In genomic region chr7:114979388-114979787, GRCh38 we compare ENCODE assay signal across 1 cellular context.
TF ChIP-seq lines count a peak whose summit lies in the region.

No MANE protein-coding gene starts in this region.

TF ChIP-seq in GM12878, 131 proteins besides CTCF, POLR2A, EP300 and RAD21 (continued from another document):
- TF ChIP-seq, protein P1, sequence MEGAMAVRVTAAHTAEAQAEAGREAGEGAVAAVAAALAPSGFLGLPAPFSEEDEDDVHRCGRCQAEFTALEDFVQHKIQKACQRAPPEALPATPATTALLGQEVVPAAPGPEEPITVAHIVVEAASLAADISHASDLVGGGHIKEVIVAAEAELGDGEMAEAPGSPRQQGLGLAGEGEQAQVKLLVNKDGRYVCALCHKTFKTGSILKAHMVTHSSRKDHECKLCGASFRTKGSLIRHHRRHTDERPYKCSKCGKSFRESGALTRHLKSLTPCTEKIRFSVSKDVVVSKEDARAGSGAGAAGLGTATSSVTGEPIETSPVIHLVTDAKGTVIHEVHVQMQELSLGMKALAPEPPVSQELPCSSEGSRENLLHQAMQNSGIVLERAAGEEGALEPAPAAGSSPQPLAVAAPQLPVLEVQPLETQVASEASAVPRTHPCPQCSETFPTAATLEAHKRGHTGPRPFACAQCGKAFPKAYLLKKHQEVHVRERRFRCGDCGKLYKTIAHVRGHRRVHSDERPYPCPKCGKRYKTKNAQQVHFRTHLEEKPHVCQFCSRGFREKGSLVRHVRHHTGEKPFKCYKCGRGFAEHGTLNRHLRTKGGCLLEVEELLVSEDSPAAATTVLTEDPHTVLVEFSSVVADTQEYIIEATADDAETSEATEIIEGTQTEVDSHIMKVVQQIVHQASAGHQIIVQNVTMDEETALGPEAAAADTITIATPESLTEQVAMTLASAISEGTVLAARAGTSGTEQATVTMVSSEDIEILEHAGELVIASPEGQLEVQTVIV (IDR thresholded peaks at IDR 0.05; ENCODE audit: borderline replicate concordance, partially characterized antibody) = no peak
- TF ChIP-seq POU2F2 (IDR thresholded peaks at IDR 0.05; ENCODE audit: borderline replicate concordance, low read depth, low read length) (no peak), ZBED1 (IDR thresholded peaks at IDR 0.05; ENCODE audit: borderline replicate concordance) (no peak), PAX5 (IDR thresholded peaks at IDR 0.05; ENCODE audit: borderline replicate concordance, low read depth, low read length) (no peak), STAT3 (IDR thresholded peaks at IDR 0.05; ENCODE audit: low read depth, low read length) (no peak), CUX1 (IDR thresholded peaks at IDR 0.05; ENCODE audit: insufficient replicate concordance, low read depth, low read length) (no peak)
TF ChIP-seq in GM12878: peak in this region for 0.
